In genomic region chr6:90983462-90983861, GRCh38 we compare ENCODE assay signal across 23 cellular contexts.
"Had no signal": no experiment of that assay in that cellular context is flagged by ENCODE, and none has a peak within 500 bp of the region (broad histone marks: within the 10 kb centered on the region; RNA-seq: fewer than 3 reads in every experiment).

No MANE protein-coding gene starts in this region.

- H3K4me1 Mint-ChIP-seq: immature natural killer cell; natural killer cell; stimulated activated naive B cell treated with anti-CD40 and anti-IgM and Interleukin-4, amounts not matched to agents 10 μg/mL and 1 μg/mL and 100 μg/mL, for 72 hours; stimulated activated naive CD8-positive, alpha-beta T cell treated with anti-CD3 and anti-CD28 coated beads, Interleukin-15, amount 100 ng/mL, for 72 hours had no signal

- FAIRE-seq: endothelial cell of umbilical vein had no signal

- H3K4me1 ChIP-seq: colonic mucosa, foreskin keratinocyte, psoas muscle, spleen, testis, tibial nerve had no signal

- H3K36me3 Mint-ChIP-seq: immature natural killer cell; natural killer cell; stimulated activated naive B cell treated with anti-CD40 and anti-IgM and Interleukin-4, amounts not matched to agents 10 μg/mL and 1 μg/mL and 100 μg/mL, for 72 hours had no signal

- H3K9me3 Mint-ChIP-seq: stimulated activated naive B cell treated with anti-CD40 and anti-IgM and Interleukin-4, amounts not matched to agents 10 μg/mL and 1 μg/mL and 100 μg/mL, for 72 hours; stimulated activated naive CD8-positive, alpha-beta T cell treated with anti-CD3 and anti-CD28 coated beads, Interleukin-15, amount 100 ng/mL, for 72 hours had no signal

- H3K27me3 ChIP-seq: colonic mucosa, foreskin keratinocyte, neutrophil, spleen, testis, tibial nerve had no signal

- H3K4me3 ChIP-seq: colonic mucosa, mucosa of descending colon, psoas muscle, spleen, testis, tibial nerve had no signal

- DNase-seq: cerebellar nuclear complex; colonic mucosa; dermis blood vessel endothelial cell; erythroblast; foreskin keratinocyte; immature natural killer cell; left colon; left ventricle myocardium superior; mucosa of descending colon; natural killer cell; psoas muscle; retina; spleen; stimulated activated CD4-positive, alpha-beta T cell treated with anti-CD3 and anti-CD28 coated beads, Interleukin-15, amount 100 ng/mL, for 24 hours; stimulated activated CD4-positive, alpha-beta T cell treated with anti-CD3 and anti-CD28 coated beads, Interleukin-1b, Interleukin-23, amount 100 ng/mL, for 48 hours; stimulated activated CD4-positive, alpha-beta T cell treated with anti-CD3 and anti-CD28 coated beads, Interleukin-4, amount 100 ng/mL, for 24 hours; stimulated activated naive B cell treated with anti-CD40 and anti-IgM and Interleukin-4, amounts not matched to agents 10 μg/mL and 1 μg/mL and 100 μg/mL, for 72 hours; stimulated activated naive CD8-positive, alpha-beta T cell treated with anti-CD3 and anti-CD28 coated beads, Interleukin-15, amount 100 ng/mL, for 72 hours; testis had no signal

- H3K4me3 Mint-ChIP-seq: immature natural killer cell; natural killer cell; stimulated activated naive B cell treated with anti-CD40 and anti-IgM and Interleukin-4, amounts not matched to agents 10 μg/mL and 1 μg/mL and 100 μg/mL, for 72 hours; stimulated activated naive CD8-positive, alpha-beta T cell treated with anti-CD3 and anti-CD28 coated beads, Interleukin-15, amount 100 ng/mL, for 72 hours had no signal

- H3K27me3 Mint-ChIP-seq: stimulated activated naive CD8-positive, alpha-beta T cell treated with anti-CD3 and anti-CD28 coated beads, Interleukin-15, amount 100 ng/mL, for 72 hours had no signal

- ATAC-seq: foreskin keratinocyte; left colon; left ventricle myocardium superior; mucosa of descending colon; natural killer cell; psoas muscle; sciatic nerve; stimulated activated naive B cell treated with anti-CD40 and anti-IgM and Interleukin-4, amounts not matched to agents 10 μg/mL and 1 μg/mL and 100 μg/mL, for 72 hours had no signal

- H3K27ac Mint-ChIP-seq: immature natural killer cell; natural killer cell; stimulated activated naive B cell treated with anti-CD40 and anti-IgM and Interleukin-4, amounts not matched to agents 10 μg/mL and 1 μg/mL and 100 μg/mL, for 72 hours had no signal

- H3K36me3 ChIP-seq: colonic mucosa, neutrophil, spleen, tibial nerve had no signal

- H3K27ac ChIP-seq: colonic mucosa, foreskin keratinocyte, neutrophil, psoas muscle, spleen, testis, tibial nerve had no signal

- H3K9me3 ChIP-seq: colonic mucosa, mucosa of descending colon, neutrophil, psoas muscle, spleen, testis, tibial nerve had no signal
